Comparison of ENCODE assay signal across 16 cellular contexts in genomic region chr6:35905141-35905785, GRCh38.
"Had no signal": no experiment of that assay in that cellular context is flagged by ENCODE, and none has a peak within 500 bp of the region (broad histone marks: within the 10 kb centered on the region; RNA-seq: fewer than 3 reads in every experiment).

No MANE protein-coding gene starts in this region.

- H3K4me3 Mint-ChIP-seq: naive thymus-derived CD8-positive, alpha-beta T cell; stimulated activated naive B cell treated with anti-CD40 and anti-IgM and Interleukin-4, amounts not matched to agents 10 μg/mL and 1 μg/mL and 100 μg/mL, for 72 hours had no signal

- H3K27me3 Mint-ChIP-seq: naive thymus-derived CD8-positive, alpha-beta T cell; stimulated activated naive B cell treated with anti-CD40 and anti-IgM and Interleukin-4, amounts not matched to agents 10 μg/mL and 1 μg/mL and 100 μg/mL, for 72 hours had no signal

- DNase-seq: activated CD4-positive, alpha-beta T cell treated with anti-CD3 and anti-CD28 coated beads, Interleukin-2, amount 50 U/mL, for 48 hours; activated CD4-positive, CD25-positive, alpha-beta regulatory T cell treated with anti-CD3 and anti-CD28 coated beads, Interleukin-2, amount 50 U/mL, for 72 hours; activated gamma-delta T cell; activated T-cell treated with anti-CD3 and anti-CD28 coated beads, Interleukin-2, amount 50 U/mL, for 1 hour; amygdala; dorsolateral prefrontal cortex; foreskin fibroblast; left colon; lower lobe of right lung; naive thymus-derived CD8-positive, alpha-beta T cell; posterior cingulate gyrus; sigmoid colon; spleen; stimulated activated CD4-positive, alpha-beta T cell treated with anti-CD3 and anti-CD28 coated beads, Interleukin-4, amount 100 ng/mL, for 4 hours; stimulated activated naive B cell treated with anti-CD40 and anti-IgM and Interleukin-4, amounts not matched to agents 10 μg/mL and 1 μg/mL and 100 μg/mL, for 72 hours; upper lobe of right lung had no signal

- H3K27ac Mint-ChIP-seq: naive thymus-derived CD8-positive, alpha-beta T cell; stimulated activated naive B cell treated with anti-CD40 and anti-IgM and Interleukin-4, amounts not matched to agents 10 μg/mL and 1 μg/mL and 100 μg/mL, for 72 hours had no signal

- ATAC-seq: left colon; lower lobe of right lung; naive thymus-derived CD8-positive, alpha-beta T cell; stimulated activated naive B cell treated with anti-CD40 and anti-IgM and Interleukin-4, amounts not matched to agents 10 μg/mL and 1 μg/mL and 100 μg/mL, for 72 hours; upper lobe of right lung had no signal
